Comparison of ENCODE assay signal across 16 cellular contexts in genomic region chr9:13810510-13810909, GRCh38.
DNase-seq lines count a peak whose midpoint lies in the region; ATAC-seq and TF ChIP-seq lines count a peak whose summit lies in the region.
"Had no signal": no experiment of that assay in that cellular context is flagged by ENCODE, and none has a peak within 500 bp of the region (broad histone marks: within the 10 kb centered on the region; RNA-seq: fewer than 3 reads in every experiment).

No MANE protein-coding gene starts in this region.

- H3K27me3 ChIP-seq in skeletal muscle satellite cell (ENCODE audit: control insufficient read depth, insufficient read depth, low read length), result no peaks in the 10 kb centered on the region
- H3K27me3 ChIP-seq: BE2C had no signal

- no peaks in the 10 kb centered on the region for H3K36me3 ChIP-seq in skeletal muscle satellite cell (ENCODE audit: insufficient read depth, low read length)
- H3K36me3 ChIP-seq: BE2C, left ventricle myocardium inferior had no signal

- peak; percentile 79 for DNase-seq in H4 (ENCODE audit: low spot score)
- peak; percentile 51 for DNase-seq in RPMI8226
- peak; percentile 67 for DNase-seq in fibroblast of the aortic adventitia (ENCODE audit: low read depth)
- no peak for DNase-seq in stimulated activated CD4-positive, alpha-beta T cell treated with anti-CD3 and anti-CD28 coated beads, Interleukin-4, amount 100 ng/mL, for 4 hours
- DNase-seq in NOMO-1 treated with DMSO at 0.1 percent for 48 hours (lab: John Stamatoyannopoulos, UW; ENCODE audit: unreplicated experiment), result no peak
- DNase-seq: activated CD4-positive, alpha-beta T cell treated with anti-CD3 and anti-CD28 coated beads, Interleukin-2, amount 10 ng/mL, durations not matched to agents 7 days and 5 days; activated CD8-positive, alpha-beta memory T cell treated with anti-CD3 and anti-CD28 coated beads, Interleukin-2, amount 50 U/mL, for 48 hours; activated gamma-delta T cell treated with Interleukin-2 at 50 U/mL for 16 hours; amniotic stem cell; BE2C; foreskin melanocyte; left ventricle myocardium inferior; NCI-H1694 treated with DMSO at 0.1 percent for 48 hours had no signal

- H3K9ac ChIP-seq in skeletal muscle satellite cell (ENCODE audit: low read depth, low read length), result no peak overlapping the region

- no peak overlapping the region for H3K4me3 ChIP-seq in fibroblast of the aortic adventitia (ENCODE audit: low read depth, low read length)
- no peak overlapping the region for H3K4me3 ChIP-seq in skeletal muscle satellite cell (ENCODE audit: low read length)
- H3K4me3 ChIP-seq: left ventricle myocardium inferior had no signal

- no peaks in the 10 kb centered on the region for H3K9me3 ChIP-seq in skeletal muscle satellite cell (replicated peaks; ENCODE audit: low read length)
- H3K9me3 ChIP-seq: BE2C, left ventricle myocardium inferior had no signal

- no peak for ATAC-seq in GM21381 (IDR thresholded peaks at IDR 0.05; ENCODE audit: unreplicated experiment)
- ATAC-seq: sciatic nerve had no signal

- TF ChIP-seq CTCF in fibroblast of the aortic adventitia (IDR thresholded peaks at IDR 0.05; ENCODE audit: insufficient read depth, low read length), result no peak

- peak overlapping the region; percentile 18 for H3K4me2 ChIP-seq in skeletal muscle satellite cell (ENCODE audit: low read length)

- H3K4me1 ChIP-seq in skeletal muscle satellite cell (ENCODE audit: control insufficient read depth, insufficient read depth, low read length), result peaks cover 13% of the 10 kb centered on the region
- H3K4me1 ChIP-seq: BE2C, left ventricle myocardium inferior had no signal

Comparison
In these comparisons a context has a peak if more than half of its experiments do, and no peak if none do; other contexts are left out.
1. DNase-seq: peak in H4 (single experiment), RPMI8226 (single experiment) and fibroblast of the aortic adventitia (single experiment); none in stimulated activated CD4-positive, alpha-beta T cell treated with anti-CD3 and anti-CD28 coated beads, Interleukin-4, amount 100 ng/mL, for 4 hours (0 of 2) and NOMO-1 treated with DMSO at 0.1 percent for 48 hours (single experiment).